Comparison of ENCODE assay signal across 8 cellular contexts in the genomic region with DNA sequence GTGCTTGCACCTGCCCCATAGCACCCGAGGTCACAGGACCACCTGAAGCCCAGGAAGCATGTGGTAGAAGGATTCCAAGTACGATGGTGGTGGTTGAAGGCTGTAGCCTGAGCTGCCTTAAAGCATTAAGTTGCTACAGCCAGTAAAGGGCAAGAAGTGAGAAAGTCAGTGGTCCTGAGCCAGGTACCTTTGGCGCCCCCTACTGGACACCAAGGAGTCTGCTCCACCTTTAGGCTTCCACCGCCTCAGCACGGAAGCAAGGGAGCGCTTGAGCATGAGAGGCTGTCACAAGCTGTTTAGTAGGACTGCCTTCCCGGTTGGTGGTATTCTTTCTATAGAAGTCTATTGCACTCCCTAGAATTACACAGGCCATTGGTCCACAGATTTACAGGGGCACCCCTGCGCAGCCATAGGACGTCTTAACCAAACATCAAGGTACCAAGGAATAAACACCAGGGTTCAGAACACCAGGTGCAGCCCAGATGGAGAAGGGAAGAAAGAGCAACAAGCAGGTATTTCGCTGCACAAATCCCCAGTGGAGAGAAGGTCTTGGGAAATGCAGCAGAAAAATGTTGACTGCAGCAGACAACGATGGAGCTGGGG. TPM values are rescaled to one million over a fixed set of nuclear protein-coding genes. Genes with fewer than 3 reads are reported as not detected.
A peak's percentile ranks its signal among the peaks of the same experiment; 100 is the strongest.
DNase-seq lines count a peak whose midpoint lies in the region; ATAC-seq and TF ChIP-seq lines count a peak whose summit lies in the region.

No MANE protein-coding gene starts in this region.

- peak; percentile 48 for DNase-seq in COLO829 (ENCODE audit: low spot score)
- peak; percentile 40 to 80 for DNase-seq in HAP-1 (ENCODE audit: low spot score in 2 of 2)
- DNase-seq in NCI-H526 treated with DMSO at 0.1 percent for 48 hours (lab: John Stamatoyannopoulos, UW): peak; percentile 41
- peak; percentile 21 for DNase-seq in activated CD8-positive, alpha-beta memory T cell treated with anti-CD3 and anti-CD28 coated beads, Interleukin-2, amount 50 U/mL, for 24 hours (ENCODE audit: extremely low read depth)
- DNase-seq in stomach: peak; percentile 57

- H3K36me3 ChIP-seq in HAP-1 (replicated peaks) (no peaks in the 10 kb centered on the region), stomach (no peaks in the 10 kb centered on the region)

- peak; percentile 62 to 81 (median 76) for TF ChIP-seq CTCF in nephron (IDR thresholded peaks at IDR 0.05; ENCODE audit: unreplicated experiment in 3 of 3)
- peak in 5 of 7 experiments; percentile 13 to 71 (median 51) for TF ChIP-seq CTCF in stomach (IDR thresholded peaks at IDR 0.05)

- intact Hi-C loops in stomach (cut with DNase I; ENCODE audit: low total_unique reads): no loop called here

- peak; percentile 69 for ATAC-seq in esophagus mucosa
- ATAC-seq in HG02938 (IDR thresholded peaks at IDR 0.05; ENCODE audit: unreplicated experiment): no peak

- H3K4me1 ChIP-seq in HAP-1: no peaks in the 10 kb centered on the region
- H3K4me1 ChIP-seq in stomach: peaks cover 16 to 26% (median 21%) of the 10 kb centered on the region in 4 donors

- no peaks in the 10 kb centered on the region for H3K36me3 Mint-ChIP-seq in nephron (ENCODE audit: low read depth)

- peak overlapping the region; percentile 51 to 68 (median 67) for H3K4me3 Mint-ChIP-seq in nephron

- WGBS in stomach, 5 donors: 18 to 28% (median 21%) methylated on average over 11 of the region's 11 CpGs

- TF ChIP-seq POLR2A in stomach (IDR thresholded peaks at IDR 0.05): no peak

- no peak overlapping the region for H3K27ac Mint-ChIP-seq in nephron

- H3K4me3 ChIP-seq in HAP-1 (no peak overlapping the region), stomach (no peak overlapping the region)

- H3K9me3 Mint-ChIP-seq in nephron: no peaks in the 10 kb centered on the region

- H3K27me3 Mint-ChIP-seq in nephron (ENCODE audit: low read depth): peaks cover 92% of the 10 kb centered on the region

- no peak overlapping the region for H3K27ac ChIP-seq in stomach

- H3K27me3 ChIP-seq in HAP-1 (ENCODE audit: low read depth): peaks cover 62% of the 10 kb centered on the region
- H3K27me3 ChIP-seq in stomach: peaks cover 10 to 97% (median 63%) of the 10 kb centered on the region in 3 donors

- in situ Hi-C loops in HAP-1 (cut with MboI; ENCODE audit: low sequenced_read_pairs): loop anchor here (25.0 kb wide), 1 partner anchor 241 kb away; no protein-coding TSS in a partner anchor

- no peaks in the 10 kb centered on the region for H3K9me3 ChIP-seq in HAP-1
- no peaks in the 10 kb centered on the region for H3K9me3 ChIP-seq in stomach

- H3K4me1 Mint-ChIP-seq in nephron: peaks cover 5% of the 10 kb centered on the region

- TF ChIP-seq EP300 in stomach (IDR thresholded peaks at IDR 0.05): no peak

RNA-seq across cellular contexts. Expression of a gene that starts 2.2 kb away (rescaled TPM):
- total RNA-seq in esophagus mucosa: 1.5 TPM
- total RNA-seq in stomach: 10 to 100 TPM in 1 of 5 donors, 1 to 10 TPM in 1, under 1 TPM in 1, not detected in 2; 0.37 to 21.4 (median 7.2) TPM
- polyA plus RNA-seq in stomach: under 1 TPM; 0.06 to 0.93 (median 0.61) TPM
